Comparison of ENCODE assay signal across 24 cellular contexts in the genomic region with DNA sequence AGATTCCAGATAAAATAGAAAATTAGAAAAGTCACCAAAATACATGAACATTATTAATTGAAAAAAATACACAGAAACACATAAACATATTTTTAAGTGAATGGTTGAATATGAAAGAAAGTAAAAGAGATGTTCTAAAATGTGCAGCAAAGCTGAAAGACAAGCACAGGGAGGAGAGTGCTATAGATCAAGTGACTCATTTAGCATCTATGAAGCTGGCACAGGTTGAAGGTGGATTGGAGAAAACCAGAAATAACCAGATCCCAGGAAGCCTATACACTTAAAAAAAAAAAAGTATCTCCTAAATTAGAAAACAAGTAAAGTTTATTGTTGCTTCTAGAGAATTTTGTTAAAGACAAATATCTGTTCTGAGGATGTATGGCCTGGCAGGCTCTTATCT.
"Had no signal": no experiment of that assay in that cellular context is flagged by ENCODE, and none has a peak within 500 bp of the region (broad histone marks: within the 10 kb centered on the region; RNA-seq: fewer than 3 reads in every experiment).

No MANE protein-coding gene starts in this region.

- H3K27ac ChIP-seq: gastrocnemius medialis, hepatocyte, right lobe of liver, thoracic aorta, WERI-Rb-1 had no signal

- H3K4me1 ChIP-seq: gastrocnemius medialis, right lobe of liver had no signal

- H3K9me3 Mint-ChIP-seq: activated T-cell treated with anti-CD3 and anti-CD28 coated beads, Interleukin-2, amount 50 U/mL, for 4 hours; nephron; stimulated activated naive CD8-positive, alpha-beta T cell treated with anti-CD3 and anti-CD28 coated beads, Interleukin-15, Interleukin-2, amounts not matched to agents 100 ng/mL and 50 ng/mL, for 24 hours had no signal

- H3K27me3 ChIP-seq: gastrocnemius medialis, hepatocyte, right lobe of liver had no signal

- ATAC-seq: activated T-cell treated with anti-CD3 and anti-CD28 coated beads, Interleukin-2, amount 50 U/mL, for 4 hours; activated T-helper 17 cell treated with anti-CD3 and anti-CD28 coated beads, Interleukin-2, amount 50 U/mL, for 72 hours; gastrocnemius medialis; left cardiac atrium; left ventricle myocardium superior; right lobe of liver had no signal

- H3K27ac Mint-ChIP-seq: activated CD4-positive, alpha-beta memory T cell treated with anti-CD3 and anti-CD28 coated beads, Interleukin-2, amount 10 ng/mL, durations not matched to agents 7 days and 5 days; activated CD4-positive, alpha-beta T cell treated with anti-CD3 and anti-CD28 coated beads, Interleukin-2, amount 10 ng/mL, durations not matched to agents 7 days and 5 days; activated T-helper 17 cell treated with anti-CD3 and anti-CD28 coated beads, Interleukin-2, amount 50 U/mL, for 72 hours; nephron; progenitor cell of endocrine pancreas; stimulated activated naive CD8-positive, alpha-beta T cell treated with anti-CD3 and anti-CD28 coated beads, Interleukin-15, Interleukin-2, amounts not matched to agents 100 ng/mL and 50 ng/mL, for 24 hours had no signal

- H3K27me3 Mint-ChIP-seq: activated CD4-positive, alpha-beta memory T cell treated with anti-CD3 and anti-CD28 coated beads, Interleukin-2, amount 10 ng/mL, durations not matched to agents 7 days and 5 days; activated CD4-positive, alpha-beta T cell treated with anti-CD3 and anti-CD28 coated beads, Interleukin-2, amount 10 ng/mL, durations not matched to agents 7 days and 5 days; activated T-helper 17 cell treated with anti-CD3 and anti-CD28 coated beads, Interleukin-2, amount 50 U/mL, for 72 hours; central memory CD8-positive, alpha-beta T cell; progenitor cell of endocrine pancreas; stimulated activated naive CD8-positive, alpha-beta T cell treated with anti-CD3 and anti-CD28 coated beads, Interleukin-15, Interleukin-2, amounts not matched to agents 100 ng/mL and 50 ng/mL, for 24 hours had no signal

- H3K4me3 Mint-ChIP-seq: activated CD4-positive, alpha-beta memory T cell treated with anti-CD3 and anti-CD28 coated beads, Interleukin-2, amount 10 ng/mL, durations not matched to agents 7 days and 5 days; activated CD4-positive, alpha-beta T cell treated with anti-CD3 and anti-CD28 coated beads, Interleukin-2, amount 10 ng/mL, durations not matched to agents 7 days and 5 days; activated T-cell treated with anti-CD3 and anti-CD28 coated beads, Interleukin-2, amount 50 U/mL, for 4 hours; activated T-helper 17 cell treated with anti-CD3 and anti-CD28 coated beads, Interleukin-2, amount 50 U/mL, for 72 hours; central memory CD8-positive, alpha-beta T cell; nephron; stimulated activated naive CD8-positive, alpha-beta T cell treated with anti-CD3 and anti-CD28 coated beads, Interleukin-15, Interleukin-2, amounts not matched to agents 100 ng/mL and 50 ng/mL, for 24 hours had no signal

- H3K4me3 ChIP-seq: gastrocnemius medialis, hepatocyte, right lobe of liver, thoracic aorta had no signal

- H3K4me1 Mint-ChIP-seq: activated CD4-positive, alpha-beta memory T cell treated with anti-CD3 and anti-CD28 coated beads, Interleukin-2, amount 10 ng/mL, durations not matched to agents 7 days and 5 days; activated CD4-positive, alpha-beta T cell treated with anti-CD3 and anti-CD28 coated beads, Interleukin-2, amount 10 ng/mL, durations not matched to agents 7 days and 5 days; activated T-helper 17 cell treated with anti-CD3 and anti-CD28 coated beads, Interleukin-2, amount 50 U/mL, for 72 hours; central memory CD8-positive, alpha-beta T cell; nephron had no signal

- H3K9me3 ChIP-seq: gastrocnemius medialis, right lobe of liver, thoracic aorta had no signal

- H3K36me3 ChIP-seq: gastrocnemius medialis, right lobe of liver, thoracic aorta, WERI-Rb-1 had no signal

- DNase-seq: activated CD4-positive, alpha-beta memory T cell treated with anti-CD3 and anti-CD28 coated beads, Interleukin-2, amount 10 ng/mL, durations not matched to agents 7 days and 5 days; activated CD4-positive, alpha-beta T cell treated with anti-CD3 and anti-CD28 coated beads, Interleukin-2, amount 10 ng/mL, durations not matched to agents 7 days and 5 days; activated CD4-positive, CD25-positive, alpha-beta regulatory T cell treated with anti-CD3 and anti-CD28 coated beads, Interleukin-2, amount 50 U/mL, for 72 hours; activated gamma-delta T cell treated with Interleukin-2 at 50 U/mL for 16 hours; activated naive CD4-positive, alpha-beta T cell treated with anti-CD3 and anti-CD28 coated beads, Interleukin-2, amount 50 U/mL, for 16 hours; activated T-cell treated with anti-CD3 and anti-CD28 coated beads, Interleukin-2, amount 50 U/mL, for 4 hours; amygdala; dermis blood vessel endothelial cell; effector CD4-positive, alpha-beta T cell; gastrocnemius medialis; left cardiac atrium; left ventricle myocardium superior; right lobe of liver; stimulated activated CD4-positive, alpha-beta T cell treated with anti-CD3 and anti-CD28 coated beads, Interleukin-4, amount 100 ng/mL, for 1 hour; T-helper 9 cell; trophoblast cell; WERI-Rb-1 had no signal
